8 cellular contexts compared by ENCODE assay signal in the genomic region with DNA sequence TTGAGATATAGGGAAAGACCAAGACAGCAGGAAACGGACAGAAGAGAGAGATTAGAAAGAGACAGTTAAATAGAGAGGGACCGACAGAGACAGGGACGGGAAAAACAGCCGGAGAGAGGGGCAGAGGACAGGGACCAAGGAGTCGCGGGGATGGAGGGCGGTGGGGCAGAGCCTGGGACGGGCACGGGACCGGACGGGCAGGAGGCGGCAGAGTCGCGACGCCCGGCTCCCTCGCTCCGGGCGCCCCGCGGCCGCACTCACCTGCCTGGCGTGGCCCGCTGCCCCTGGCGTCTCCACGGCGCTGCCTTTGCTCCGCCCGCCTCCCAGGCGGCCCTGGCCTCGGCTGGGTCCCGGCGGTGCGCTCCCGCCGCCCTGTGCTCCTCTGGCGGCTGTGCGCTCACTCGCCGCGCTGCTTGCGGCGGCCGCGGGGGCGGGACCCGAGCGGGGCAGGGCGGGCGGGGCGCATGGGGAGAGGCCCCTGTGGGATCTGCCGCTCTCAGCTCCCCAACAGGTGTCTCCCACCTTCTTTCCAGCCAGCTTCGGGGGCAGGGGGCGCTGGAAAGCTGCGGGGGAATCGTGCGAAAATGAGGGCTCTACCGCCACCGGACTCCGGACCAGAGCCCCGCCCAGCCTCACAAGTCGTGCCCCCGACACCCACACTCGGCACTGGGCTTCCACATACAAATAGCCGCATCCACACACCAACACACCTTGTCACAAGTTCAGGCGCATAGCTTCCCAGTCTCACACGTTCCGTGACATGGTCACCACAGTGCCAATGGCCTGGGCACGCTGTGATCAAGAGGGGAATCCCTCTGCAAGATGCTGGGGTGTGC. TPM values are rescaled to one million over a fixed set of nuclear protein-coding genes. Genes with fewer than 3 reads are reported as not detected.
A peak's percentile ranks its signal among the peaks of the same experiment; 100 is the strongest.
DNase-seq lines count a peak whose midpoint lies in the region; ATAC-seq, FAIRE-seq and TF ChIP-seq lines count a peak whose summit lies in the region.

A gene with protein sequence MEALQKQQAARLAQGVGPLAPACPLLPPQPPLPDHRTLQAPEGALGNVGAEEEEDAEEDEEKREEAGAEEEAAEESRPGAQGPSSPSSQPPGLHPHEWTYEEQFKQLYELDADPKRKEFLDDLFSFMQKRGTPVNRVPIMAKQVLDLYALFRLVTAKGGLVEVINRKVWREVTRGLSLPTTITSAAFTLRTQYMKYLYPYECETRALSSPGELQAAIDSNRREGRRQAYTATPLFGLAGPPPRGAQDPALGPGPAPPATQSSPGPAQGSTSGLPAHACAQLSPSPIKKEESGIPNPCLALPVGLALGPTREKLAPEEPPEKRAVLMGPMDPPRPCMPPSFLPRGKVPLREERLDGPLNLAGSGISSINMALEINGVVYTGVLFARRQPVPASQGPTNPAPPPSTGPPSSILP (minus strand): TSS at position 411 of the 836 bp plus-strand sequence. CDS start 1,052 bp downstream, outside the sequence.

- H3K27me3 Mint-ChIP-seq in natural killer cell treated with Interleukin-12 subunit alpha and Interleukin-12 subunit beta and Interleukin-15 and Interleukin-18, amount 100 ng/mL, for 72 hours: peaks cover 39 to 46% of the 10 kb centered on the region in 2 donors

- no TSS peak for BruUV-seq in endothelial cell of umbilical vein (replicated peaks; lab: Mats Ljungman, UMichigan)

- TF ChIP-seq CTCF in endothelial cell of umbilical vein (IDR thresholded peaks at IDR 0.05; ENCODE audit: extremely low read depth in 1 of 2, insufficient read depth in 1 of 2, low read depth in 1 of 2, low read length in 2 of 2): no peak

- no peak for FAIRE-seq in endothelial cell of umbilical vein (lab: Jason Lieb, UNC)

- peak within 1 kb of the TSS in 9 of 10 experiments; percentile 28 to 54 (median 44); a peak in 14 of 20 replicates for H3K4me3 ChIP-seq in BLaER1 treated with 17β-estradiol and CSF1 and Interleukin-3, amounts not matched to agents 10 nM and 100 nM
- H3K4me3 ChIP-seq in endothelial cell of umbilical vein (replicated peaks in 1 of 3; ENCODE audit: insufficient read depth in 1 of 3, low read depth in 1 of 3, low read length in 3 of 3): peak within 1 kb of the TSS in 1 of 3 experiments; percentile 18

- POLR2A ChIA-PET in endothelial cell of umbilical vein (lab: Charles Lee): no interaction called here

- peaks cover 2 to 22% (median 7%) of the 10 kb centered on the region in 10 experiments; a peak in 12 of 20 replicates for H3K4me1 ChIP-seq in BLaER1 treated with 17β-estradiol and CSF1 and Interleukin-3, amounts not matched to agents 10 nM and 100 nM
- peaks cover 7% of the 10 kb centered on the region for H3K4me1 ChIP-seq in endothelial cell of umbilical vein (ENCODE audit: control insufficient read depth, extremely low read depth, insufficient read depth, low read length)

- H3K27ac ChIP-seq in BLaER1 treated with 17β-estradiol and CSF1 and Interleukin-3, amounts not matched to agents 10 nM and 100 nM: no peak within 1 kb of the TSS
- H3K27ac ChIP-seq in endothelial cell of umbilical vein (ENCODE audit: insufficient read depth, low read depth, low read length): no peak within 1 kb of the TSS

- peak; percentile 69 to 82 for ATAC-seq in natural killer cell treated with Interleukin-12 subunit alpha and Interleukin-12 subunit beta and Interleukin-15 and Interleukin-18, amount 100 ng/mL, for 72 hours
- ATAC-seq in HG03159 (IDR thresholded peaks at IDR 0.05; ENCODE audit: unreplicated experiment) (no peak), HG02623 (IDR thresholded peaks at IDR 0.05; ENCODE audit: unreplicated experiment) (no peak)

- H3K27me3 ChIP-seq in BLaER1 treated with 17β-estradiol and CSF1 and Interleukin-3, amounts not matched to agents 10 nM and 100 nM: peaks cover 78 to 85% (median 80%) of the 10 kb centered on the region in 11 experiments
- H3K27me3 ChIP-seq in endothelial cell of umbilical vein (ENCODE audit: control insufficient read depth in 2 of 2, insufficient read depth in 2 of 2, low read length in 2 of 2): peaks cover 63 to 74% of the 10 kb centered on the region in 2 experiments

- CTCF ChIA-PET in endothelial cell of umbilical vein (lab: Charles Lee): interaction anchor here (1.2 kb wide), 1 partner anchor 17 kb away, joined by 5 read pairs; a partner anchor contains a TSS

- H3K79me2 ChIP-seq in endothelial cell of umbilical vein (ENCODE audit: control insufficient read depth, insufficient read depth, low read length): no peaks in the 10 kb centered on the region

- peak; percentile 42 for DNase-seq in HT-29 (ENCODE audit: low spot score)
- DNase-seq in activated CD4-positive, alpha-beta T cell treated with anti-CD3 and anti-CD28 coated beads, Interleukin-2, amount 50 U/mL, for 1 hour: peak; percentile 34
- no peak for DNase-seq in endothelial cell of umbilical vein (ENCODE audit: low read depth, low spot score)
- no peak for DNase-seq in natural killer cell treated with Interleukin-12 subunit alpha and Interleukin-12 subunit beta and Interleukin-15 and Interleukin-18, amount 100 ng/mL, for 72 hours (ENCODE audit: low spot score)
- DNase-seq in GDM1 (lab: John Stamatoyannopoulos, UW): no peak

- H3K9me3 Mint-ChIP-seq in natural killer cell treated with Interleukin-12 subunit alpha and Interleukin-12 subunit beta and Interleukin-15 and Interleukin-18, amount 100 ng/mL, for 72 hours: no peaks in the 10 kb centered on the region

- intact Hi-C loops in endothelial cell of umbilical vein (cut with micrococcal nuclease): no loop called here

- no peak within 1 kb of the TSS for H3K27ac Mint-ChIP-seq in natural killer cell treated with Interleukin-12 subunit alpha and Interleukin-12 subunit beta and Interleukin-15 and Interleukin-18, amount 100 ng/mL, for 72 hours

- peak within 1 kb of the TSS; percentile 52 to 92 (median 71) for H3K4me2 ChIP-seq in BLaER1 treated with 17β-estradiol and CSF1 and Interleukin-3, amounts not matched to agents 10 nM and 100 nM
- H3K4me2 ChIP-seq in endothelial cell of umbilical vein (ENCODE audit: insufficient read depth, low read length): peak within 1 kb of the TSS; percentile 32

- peaks cover 0 to 9% (median 0%) of the 10 kb centered on the region in 11 experiments; a peak in 3 of 22 replicates for H3K36me3 ChIP-seq in BLaER1 treated with 17β-estradiol and CSF1 and Interleukin-3, amounts not matched to agents 10 nM and 100 nM
- H3K36me3 ChIP-seq in endothelial cell of umbilical vein (ENCODE audit: control insufficient read depth in 2 of 2, extremely low read depth in 1 of 2, insufficient read depth in 2 of 2, low read length in 2 of 2): no peaks in the 10 kb centered on the region

- H2AFZ ChIP-seq in endothelial cell of umbilical vein (ENCODE audit: low read depth, low read length): peak within 1 kb of the TSS; percentile 18

- peak within 1 kb of the TSS in 2 of 11 experiments; percentile 23 to 41; a peak in 1 of 22 replicates for H3K9ac ChIP-seq in BLaER1 treated with 17β-estradiol and CSF1 and Interleukin-3, amounts not matched to agents 10 nM and 100 nM
- no peak within 1 kb of the TSS for H3K9ac ChIP-seq in endothelial cell of umbilical vein (replicated peaks; ENCODE audit: extremely low read depth, insufficient read depth, low read length)

- peaks cover 15 to 21% of the 10 kb centered on the region in 2 donors for H3K4me1 Mint-ChIP-seq in natural killer cell treated with Interleukin-12 subunit alpha and Interleukin-12 subunit beta and Interleukin-15 and Interleukin-18, amount 100 ng/mL, for 72 hours (ENCODE audit: low read depth in 2 of 2)

- H3K36me3 Mint-ChIP-seq in natural killer cell treated with Interleukin-12 subunit alpha and Interleukin-12 subunit beta and Interleukin-15 and Interleukin-18, amount 100 ng/mL, for 72 hours: peaks cover 7% of the 10 kb centered on the region

- H3K4me3 Mint-ChIP-seq in natural killer cell treated with Interleukin-12 subunit alpha and Interleukin-12 subunit beta and Interleukin-15 and Interleukin-18, amount 100 ng/mL, for 72 hours: peak within 1 kb of the TSS; percentile 95

- dilution Hi-C loops in endothelial cell of umbilical vein (cut with MboI; ENCODE audit: extremely low pct_ligation_motif_present, low sequenced_read_pairs): no loop called here

- H3K9me1 ChIP-seq in endothelial cell of umbilical vein (replicated peaks; ENCODE audit: control insufficient read depth, extremely low read depth, insufficient read depth, low read length): no peaks in the 10 kb centered on the region

- peaks cover 0 to 71% (median 48%) of the 10 kb centered on the region in 11 experiments; a peak in 14 of 22 replicates for H4K20me1 ChIP-seq in BLaER1 treated with 17β-estradiol and CSF1 and Interleukin-3, amounts not matched to agents 10 nM and 100 nM
- H4K20me1 ChIP-seq in endothelial cell of umbilical vein (replicated peaks; ENCODE audit: control insufficient read depth, extremely low read depth, insufficient read depth, low read length): no peaks in the 10 kb centered on the region

- TF ChIP-seq POLR2A in endothelial cell of umbilical vein (IDR thresholded peaks at IDR 0.05; ENCODE audit: low read depth, low read length): no peak

- H3K9me3 ChIP-seq in BLaER1 treated with 17β-estradiol and CSF1 and Interleukin-3, amounts not matched to agents 10 nM and 100 nM (replicated peaks in 1 of 11): peaks cover 0 to under 1% (median 0%) of the 10 kb centered on the region in 11 experiments; a peak in 2 of 22 replicates
- no peaks in the 10 kb centered on the region for H3K9me3 ChIP-seq in endothelial cell of umbilical vein (replicated peaks; ENCODE audit: control insufficient read depth, insufficient read depth, low read length)

TF ChIP-seq in endothelial cell of umbilical vein, 7 proteins besides CTCF, POLR2A, EP300 and RAD21:
- no peak for TF ChIP-seq FOS (IDR thresholded peaks at IDR 0.05; ENCODE audit: borderline replicate concordance, insufficient read depth, low read length)
- TF ChIP-seq, protein P1, sequence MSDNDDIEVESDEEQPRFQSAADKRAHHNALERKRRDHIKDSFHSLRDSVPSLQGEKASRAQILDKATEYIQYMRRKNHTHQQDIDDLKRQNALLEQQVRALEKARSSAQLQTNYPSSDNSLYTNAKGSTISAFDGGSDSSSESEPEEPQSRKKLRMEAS (IDR thresholded peaks at IDR 0.05; ENCODE audit: insufficient read depth, insufficient read length): no peak
- peak; percentile 98 for TF ChIP-seq EZH2 (IDR thresholded peaks at IDR 0.05; ENCODE audit: borderline replicate concordance, low read depth, low read length, severe bottlenecking)

RNA-seq across cellular contexts. Expression of the gene that starts here (rescaled TPM):
- not detected in 2 replicates for total RNA-seq in HT-29 (2014; rRNA removed; shearing (Covaris generic))
- total RNA-seq in endothelial cell of umbilical vein: not detected in 2 replicates
- polyA plus RNA-seq in endothelial cell of umbilical vein: not detected in 2 replicates
- polyA plus RNA-seq in endothelial cell of umbilical vein (2011; cell fraction: cytosol; rRNA removed): 0.06 TPM in 1 of 2 replicates, not detected in the other
- not detected in 2 replicates for polyA plus RNA-seq in endothelial cell of umbilical vein (2011; cell fraction: nucleus; rRNA removed)
- not detected in 2 replicates for polyA plus RNA-seq in endothelial cell of umbilical vein (2012)
- polyA minus RNA-seq in endothelial cell of umbilical vein: not detected in 2 replicates
- 0.72 TPM for polyA minus RNA-seq in endothelial cell of umbilical vein (2011; cell fraction: cytosol; rRNA and poly(A)+ RNA removed)
- not detected in 2 replicates for polyA minus RNA-seq in endothelial cell of umbilical vein (2011; cell fraction: nucleus; rRNA and poly(A)+ RNA removed)
- total RNA-seq in natural killer cell treated with Interleukin-12 subunit alpha and Interleukin-12 subunit beta and Interleukin-15 and Interleukin-18, amount 100 ng/mL, for 72 hours: under 1 TPM in 1 of 2 donors, not detected in 1; 0.31 TPM

Comparison
In these comparisons a context has a peak if more than half of its experiments do, and no peak if none do; other contexts are left out.
1. Peak in DNase-seq in HT-29; RNA of the gene not detected or under 1 TPM.
2. Peak in ATAC-seq in natural killer cell treated with Interleukin-12 subunit alpha and Interleukin-12 subunit beta and Interleukin-15 and Interleukin-18, amount 100 ng/mL, for 72 hours; RNA of the gene not detected or under 1 TPM.